ENCODE assay signal across 1 cellular context in genomic region chr3:75777742-75778141, GRCh38.
A peak's percentile ranks its signal among the peaks of the same experiment; 100 is the strongest.
TF ChIP-seq lines count a peak whose summit lies in the region.
"Not testable (repeated sequence)": the region's sequence is repeated elsewhere in the genome, so short reads cannot be mapped to it uniquely, and the experiment has no call there.

No MANE protein-coding gene starts in this region.

TF ChIP-seq in HepG2, 621 proteins besides CTCF, POLR2A, EP300 and RAD21:
- TF ChIP-seq CREB1 (IDR thresholded peaks at IDR 0.05) = peak; percentile 65
- TF ChIP-seq CREB1 (CRISPR knock-in tag; IDR thresholded peaks at IDR 0.05) = not testable (repeated sequence)
